Comparison of ENCODE assay signal across 19 cellular contexts in the genomic region with DNA sequence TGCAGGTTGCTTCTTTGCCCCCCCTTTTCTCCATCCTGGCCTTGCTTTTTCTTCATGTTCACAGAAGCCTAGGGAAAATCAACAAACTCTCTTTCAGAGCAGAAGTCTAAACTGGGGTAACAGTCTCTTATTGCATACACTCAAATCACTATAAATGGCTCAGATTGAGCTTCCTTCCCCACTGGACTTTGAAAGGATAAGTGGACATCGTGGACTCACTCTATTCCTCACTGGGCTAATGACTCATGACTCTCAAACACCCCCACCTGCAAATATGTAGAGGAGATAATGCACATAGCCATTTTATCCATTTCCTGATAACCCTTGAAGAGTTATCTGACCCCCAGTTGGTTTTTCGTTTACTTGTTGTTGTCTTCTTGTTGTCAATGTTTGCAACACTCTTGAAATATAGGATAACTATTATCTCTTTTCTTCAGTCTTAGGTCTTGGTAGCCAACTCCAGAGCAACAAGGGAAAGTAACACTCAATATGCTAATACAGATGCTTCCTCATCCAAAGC.
DNase-seq lines count a peak whose midpoint lies in the region; ATAC-seq and TF ChIP-seq lines count a peak whose summit lies in the region.
"Had no signal": no experiment of that assay in that cellular context is flagged by ENCODE, and none has a peak within 500 bp of the region (broad histone marks: within the 10 kb centered on the region; RNA-seq: fewer than 3 reads in every experiment).

No MANE protein-coding gene starts in this region.

- H2AFZ ChIP-seq in neural progenitor cell (replicated peaks) = peak overlapping the region; percentile 22
- H2AFZ ChIP-seq: GM23248 had no signal

- H3K36me3 ChIP-seq in neural progenitor cell (no peaks in the 10 kb centered on the region), lower lobe of right lung (no peaks in the 10 kb centered on the region)
- H3K36me3 ChIP-seq: HAP-1 had no signal

- TF ChIP-seq CTCF in neural progenitor cell (IDR thresholded peaks at IDR 0.05) (no peak), lower lobe of right lung (IDR thresholded peaks at IDR 0.05) (no peak)

- H4K20me1 ChIP-seq in neural progenitor cell (ENCODE audit: low read depth) = no peaks in the 10 kb centered on the region

- H3K4me3 Mint-ChIP-seq in neural progenitor cell = no peak overlapping the region
- H3K4me3 Mint-ChIP-seq: CD4-positive, alpha-beta T cell had no signal

- no peaks in the 10 kb centered on the region for H3K36me3 Mint-ChIP-seq in neural progenitor cell

- H3K79me2 ChIP-seq in neural progenitor cell (ENCODE audit: low read depth) = no peaks in the 10 kb centered on the region

- peak overlapping the region; percentile 42 for H3K27ac ChIP-seq in layer of hippocampus (ENCODE audit: low read depth, low read length)
- H3K27ac ChIP-seq in neural progenitor cell = no peak overlapping the region
- no peak overlapping the region for H3K27ac ChIP-seq in lower lobe of right lung
- H3K27ac ChIP-seq: 22Rv1, A549, C4-2B, GM23248 had no signal

- H3K27me3 ChIP-seq in layer of hippocampus (ENCODE audit: control insufficient read depth, insufficient read depth, low read length) (no peaks in the 10 kb centered on the region), neural progenitor cell (no peaks in the 10 kb centered on the region), lower lobe of right lung (ENCODE audit: low read depth) (no peaks in the 10 kb centered on the region)

- H3K4me1 Mint-ChIP-seq in neural progenitor cell = peaks cover 41% of the 10 kb centered on the region

- H3K9me3 Mint-ChIP-seq in neural progenitor cell = peaks cover 6% of the 10 kb centered on the region

- no peak overlapping the region for H3K4me3 ChIP-seq in neural progenitor cell
- no peak overlapping the region for H3K4me3 ChIP-seq in lower lobe of right lung
- H3K4me3 ChIP-seq: A549, GM23248, HAP-1, K562 had no signal

- peaks cover 12% of the 10 kb centered on the region for H3F3A ChIP-seq in neural progenitor cell (ENCODE audit: low read depth)

- ATAC-seq in lower lobe of right lung = no peak
- ATAC-seq in GM18858 (IDR thresholded peaks at IDR 0.05; ENCODE audit: unreplicated experiment) = no peak
- ATAC-seq: A549, K562 had no signal

- H3K4me1 ChIP-seq in neural progenitor cell = peaks cover 23% of the 10 kb centered on the region
- H3K4me1 ChIP-seq in lower lobe of right lung = no peaks in the 10 kb centered on the region
- H3K4me1 ChIP-seq: A549 had no signal

- H3K9me3 ChIP-seq in neural progenitor cell (ENCODE audit: low read depth) (no peaks in the 10 kb centered on the region), lower lobe of right lung (no peaks in the 10 kb centered on the region)
- H3K9me3 ChIP-seq: A549, Caco-2, HAP-1 had no signal

- DNase-seq in DMS53 (lab: John Stamatoyannopoulos, UW) (peak; percentile 42), DMS53 treated with DMSO at 0.1 percent for 48 hours (lab: John Stamatoyannopoulos, UW; ENCODE audit: unreplicated experiment) (no peak), neural progenitor cell (ENCODE audit: low spot score) (no peak), NCI-H2196 (lab: John Stamatoyannopoulos, UW; ENCODE audit: unreplicated experiment) (no peak), lower lobe of right lung (no peak)
- DNase-seq: AML-193; Caco-2; CD4-positive, alpha-beta T cell; DND-41; EL; GM23248; IMR-90 had no signal

- no peak overlapping the region for H3K4me2 ChIP-seq in neural progenitor cell
- H3K4me2 ChIP-seq: A549 had no signal

- H3K27ac Mint-ChIP-seq in neural progenitor cell = peak overlapping the region; percentile 73
- H3K27ac Mint-ChIP-seq: CD4-positive, alpha-beta T cell had no signal

- intact Hi-C loops in lower lobe of right lung (cut with DNase I) = no loop called here

- no peak overlapping the region for H3K9ac ChIP-seq in neural progenitor cell
- H3K9ac ChIP-seq: GM23248 had no signal

- H3K27me3 Mint-ChIP-seq in neural progenitor cell (ENCODE audit: insufficient read depth, low read depth) = peaks cover 5% of the 10 kb centered on the region
- H3K27me3 Mint-ChIP-seq: CD4-positive, alpha-beta T cell had no signal
